1 cellular context compared by ENCODE assay signal in the genomic region with DNA sequence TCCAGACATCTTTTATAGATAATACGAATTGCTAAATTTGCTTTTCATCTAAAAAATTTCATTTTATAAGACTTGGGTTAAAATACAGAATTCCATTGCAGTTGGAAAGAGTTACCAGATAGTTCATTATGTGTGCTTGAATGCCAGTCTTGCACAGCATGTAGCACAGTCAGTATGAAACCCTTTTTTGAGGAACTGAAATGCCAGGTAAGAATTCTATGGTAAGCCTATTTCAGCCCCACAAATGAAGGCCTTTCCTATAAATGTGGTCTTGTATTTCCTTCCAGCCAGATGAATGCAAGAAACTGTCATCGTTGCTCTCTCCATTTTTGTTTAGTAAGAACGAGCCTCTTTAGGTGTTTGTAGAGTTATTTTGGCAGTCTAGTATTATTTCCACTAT.
TF ChIP-seq lines count a peak whose summit lies in the region.

No MANE protein-coding gene starts in this region.

TF ChIP-seq in GM12878, 131 proteins besides CTCF, POLR2A, EP300 and RAD21 (continued from another document):
- TF ChIP-seq, protein P1, sequence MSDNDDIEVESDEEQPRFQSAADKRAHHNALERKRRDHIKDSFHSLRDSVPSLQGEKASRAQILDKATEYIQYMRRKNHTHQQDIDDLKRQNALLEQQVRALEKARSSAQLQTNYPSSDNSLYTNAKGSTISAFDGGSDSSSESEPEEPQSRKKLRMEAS (IDR thresholded peaks at IDR 0.05; ENCODE audit: low read depth, low read length), result no peak
- no peak for TF ChIP-seq NFYA (IDR thresholded peaks at IDR 0.05; ENCODE audit: borderline replicate concordance, low read depth, low read length)
- TF ChIP-seq BCL11A (IDR thresholded peaks at IDR 0.05; ENCODE audit: low read depth, low read length), result peak; percentile 77
- no peak for TF ChIP-seq CHD4 (IDR thresholded peaks at IDR 0.05)
- TF ChIP-seq HDGF (IDR thresholded peaks at IDR 0.05), result no peak
- TF ChIP-seq MXI1 (IDR thresholded peaks at IDR 0.05; ENCODE audit: low read depth, low read length), result no peak
- no peak for TF ChIP-seq RCOR1 (conservative IDR thresholded peaks at IDR 0.05; ENCODE audit: low read depth, low read length)
- TF ChIP-seq ZSCAN29 (IDR thresholded peaks at IDR 0.05), result no peak
- TF ChIP-seq, protein P2, sequence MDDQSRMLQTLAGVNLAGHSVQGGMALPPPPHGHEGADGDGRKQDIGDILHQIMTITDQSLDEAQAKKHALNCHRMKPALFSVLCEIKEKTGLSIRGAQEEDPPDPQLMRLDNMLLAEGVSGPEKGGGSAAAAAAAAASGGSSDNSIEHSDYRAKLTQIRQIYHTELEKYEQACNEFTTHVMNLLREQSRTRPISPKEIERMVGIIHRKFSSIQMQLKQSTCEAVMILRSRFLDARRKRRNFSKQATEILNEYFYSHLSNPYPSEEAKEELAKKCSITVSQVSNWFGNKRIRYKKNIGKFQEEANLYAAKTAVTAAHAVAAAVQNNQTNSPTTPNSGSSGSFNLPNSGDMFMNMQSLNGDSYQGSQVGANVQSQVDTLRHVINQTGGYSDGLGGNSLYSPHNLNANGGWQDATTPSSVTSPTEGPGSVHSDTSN (IDR thresholded peaks at IDR 0.05; ENCODE audit: insufficient replicate concordance, low read depth, low read length), result no peak
- no peak for TF ChIP-seq STAT3 (IDR thresholded peaks at IDR 0.05; ENCODE audit: low read depth, low read length)
- TF ChIP-seq, protein P3, sequence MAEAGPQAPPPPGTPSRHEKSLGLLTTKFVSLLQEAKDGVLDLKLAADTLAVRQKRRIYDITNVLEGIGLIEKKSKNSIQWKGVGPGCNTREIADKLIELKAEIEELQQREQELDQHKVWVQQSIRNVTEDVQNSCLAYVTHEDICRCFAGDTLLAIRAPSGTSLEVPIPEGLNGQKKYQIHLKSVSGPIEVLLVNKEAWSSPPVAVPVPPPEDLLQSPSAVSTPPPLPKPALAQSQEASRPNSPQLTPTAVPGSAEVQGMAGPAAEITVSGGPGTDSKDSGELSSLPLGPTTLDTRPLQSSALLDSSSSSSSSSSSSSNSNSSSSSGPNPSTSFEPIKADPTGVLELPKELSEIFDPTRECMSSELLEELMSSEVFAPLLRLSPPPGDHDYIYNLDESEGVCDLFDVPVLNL (IDR thresholded peaks at IDR 0.05; ENCODE audit: low read depth, low read length), result no peak
- TF ChIP-seq, protein P4, sequence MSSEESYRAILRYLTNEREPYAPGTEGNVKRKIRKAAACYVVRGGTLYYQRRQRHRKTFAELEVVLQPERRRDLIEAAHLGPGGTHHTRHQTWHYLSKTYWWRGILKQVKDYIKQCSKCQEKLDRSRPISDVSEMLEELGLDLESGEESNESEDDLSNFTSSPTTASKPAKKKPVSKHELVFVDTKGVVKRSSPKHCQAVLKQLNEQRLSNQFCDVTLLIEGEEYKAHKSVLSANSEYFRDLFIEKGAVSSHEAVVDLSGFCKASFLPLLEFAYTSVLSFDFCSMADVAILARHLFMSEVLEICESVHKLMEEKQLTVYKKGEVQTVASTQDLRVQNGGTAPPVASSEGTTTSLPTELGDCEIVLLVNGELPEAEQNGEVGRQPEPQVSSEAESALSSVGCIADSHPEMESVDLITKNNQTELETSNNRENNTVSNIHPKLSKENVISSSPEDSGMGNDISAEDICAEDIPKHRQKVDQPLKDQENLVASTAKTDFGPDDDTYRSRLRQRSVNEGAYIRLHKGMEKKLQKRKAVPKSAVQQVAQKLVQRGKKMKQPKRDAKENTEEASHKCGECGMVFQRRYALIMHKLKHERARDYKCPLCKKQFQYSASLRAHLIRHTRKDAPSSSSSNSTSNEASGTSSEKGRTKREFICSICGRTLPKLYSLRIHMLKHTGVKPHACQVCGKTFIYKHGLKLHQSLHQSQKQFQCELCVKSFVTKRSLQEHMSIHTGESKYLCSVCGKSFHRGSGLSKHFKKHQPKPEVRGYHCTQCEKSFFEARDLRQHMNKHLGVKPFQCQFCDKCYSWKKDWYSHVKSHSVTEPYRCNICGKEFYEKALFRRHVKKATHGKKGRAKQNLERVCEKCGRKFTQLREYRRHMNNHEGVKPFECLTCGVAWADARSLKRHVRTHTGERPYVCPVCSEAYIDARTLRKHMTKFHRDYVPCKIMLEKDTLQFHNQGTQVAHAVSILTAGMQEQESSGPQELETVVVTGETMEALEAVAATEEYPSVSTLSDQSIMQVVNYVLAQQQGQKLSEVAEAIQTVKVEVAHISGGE (CRISPR knock-in tag; IDR thresholded peaks at IDR 0.05), result no peak
- TF ChIP-seq JUNB (IDR thresholded peaks at IDR 0.05), result peak; percentile 87
- TF ChIP-seq PAX5 (IDR thresholded peaks at IDR 0.05; ENCODE audit: borderline replicate concordance, low read depth, low read length), result peak; percentile 42; the same call in 1 of the 2 replicates
- no peak for TF ChIP-seq KDM1A (IDR thresholded peaks at IDR 0.05; ENCODE audit: borderline replicate concordance)
